Comparison of ENCODE assay signal across 33 cellular contexts in genomic region chr15:87439090-87439489, GRCh38.
"Had no signal": no experiment of that assay in that cellular context is flagged by ENCODE, and none has a peak within 500 bp of the region (broad histone marks: within the 10 kb centered on the region; RNA-seq: fewer than 3 reads in every experiment).

No MANE protein-coding gene starts in this region.

- H3K4me3 ChIP-seq: adrenal gland, ascending aorta, body of pancreas, breast epithelium, cardiac muscle cell had no signal

- FAIRE-seq: astrocyte, bronchial epithelial cell, colon had no signal

- ATAC-seq: activated naive CD4-positive, alpha-beta T cell treated with anti-CD3 and anti-CD28 coated beads, Interleukin-2, amount 50 U/mL, for 72 hours; activated naive CD8-positive, alpha-beta T cell treated with anti-CD3 and anti-CD28 coated beads, Interleukin-2, amount 50 U/mL, for 24 hours; activated T-cell treated with anti-CD3 and anti-CD28 coated beads, Interleukin-2, amount 50 U/mL, for 4 hours; activated T-cell treated with anti-CD3 and anti-CD28 coated beads, Interleukin-2, amount 50 U/mL, for 72 hours; activated T-helper 17 cell treated with anti-CD3 and anti-CD28 coated beads, Interleukin-2, amount 50 U/mL, for 72 hours; body of pancreas had no signal

- H3K27me3 ChIP-seq: adrenal gland, ascending aorta, body of pancreas, brain microvascular endothelial cell, breast epithelium, cardiac muscle cell had no signal

- H3K4me1 ChIP-seq: adrenal gland, ascending aorta, body of pancreas, breast epithelium had no signal

- H3K36me3 ChIP-seq: adrenal gland, ascending aorta, brain microvascular endothelial cell, breast epithelium, cardiac muscle cell had no signal

- DNase-seq: activated effector memory CD4-positive, alpha-beta T cell treated with anti-CD3 and anti-CD28 coated beads, Interleukin-2, amount 50 U/mL, for 16 hours; activated effector memory CD4-positive, alpha-beta T cell treated with Interleukin-2 at 50 U/mL for 16 hours; activated gamma-delta T cell; activated naive CD4-positive, alpha-beta T cell; activated naive CD4-positive, alpha-beta T cell treated with anti-CD3 and anti-CD28 coated beads for 36 hours; activated naive CD4-positive, alpha-beta T cell treated with anti-CD3 and anti-CD28 coated beads, Interleukin-2, amount 10 ng/mL, durations not matched to agents 7 days and 5 days; activated naive CD4-positive, alpha-beta T cell treated with anti-CD3 and anti-CD28 coated beads, Interleukin-2, amount 50 U/mL, for 16 hours; activated naive CD4-positive, alpha-beta T cell treated with Interleukin-2 at 50 U/mL for 16 hours; activated naive CD8-positive, alpha-beta T cell treated with anti-CD3 and anti-CD28 coated beads for 36 hours; activated naive CD8-positive, alpha-beta T cell treated with anti-CD3 and anti-CD28 coated beads, Interleukin-2, amount 10 ng/mL, durations not matched to agents 7 days and 5 days; activated naive CD8-positive, alpha-beta T cell treated with anti-CD3 and anti-CD28 coated beads, Interleukin-2, amount 50 U/mL, for 24 hours; activated T-cell treated with anti-CD3 and anti-CD28 coated beads, Interleukin-2, amount 50 U/mL, for 24 hours; activated T-cell treated with anti-CD3 and anti-CD28 coated beads, Interleukin-2, amount 50 U/mL, for 4 hours; activated T-cell treated with anti-CD3 and anti-CD28 coated beads, Interleukin-2, amount 50 U/mL, for 48 hours; activated T-cell treated with anti-CD3 and anti-CD28 coated beads, Interleukin-2, amount 50 U/mL, for 72 hours; adrenal gland; amniotic stem cell; amygdala; anterior cingulate cortex; aorta; body of pancreas; brain microvascular endothelial cell; caudate nucleus; central memory CD4-positive, alpha-beta T cell; cerebellar nuclear complex had no signal

- H3K9me3 ChIP-seq: adrenal gland, body of pancreas had no signal

- H3K27ac ChIP-seq: adrenal gland, ascending aorta, body of pancreas, brain microvascular endothelial cell, breast epithelium, cardiac muscle cell had no signal
